1 cellular context compared by ENCODE assay signal in genomic region chr2:172438741-172439508, GRCh38.
A peak's percentile ranks its signal among the peaks of the same experiment; 100 is the strongest.
TF ChIP-seq lines count a peak whose summit lies in the region.

No MANE protein-coding gene starts in this region.

TF ChIP-seq in SK-N-SH, 30 proteins besides CTCF, POLR2A, EP300 and RAD21 (continued from another document):
- TF ChIP-seq SMC3 (IDR thresholded peaks at IDR 0.05; ENCODE audit: low read depth, low read length) (no peak), RCOR1 (IDR thresholded peaks at IDR 0.05; ENCODE audit: low read length) (no peak), MXI1 (IDR thresholded peaks at IDR 0.05; ENCODE audit: low read depth, low read length) (no peak), USF1 (IDR thresholded peaks at IDR 0.05; ENCODE audit: borderline replicate concordance, low read depth) (no peak), TAF1 (IDR thresholded peaks at IDR 0.05; ENCODE audit: borderline replicate concordance, low read depth, low read length) (no peak), TEAD4 (IDR thresholded peaks at IDR 0.05; ENCODE audit: borderline replicate concordance, insufficient read depth) (peak; percentile 84; the same call in 1 of the 2 replicates), FOSL2 (IDR thresholded peaks at IDR 0.05; ENCODE audit: borderline replicate concordance, low read depth) (peak; percentile 91), GATA2 (CRISPR knock-in tag; IDR thresholded peaks at IDR 0.05) (no peak), SIN3A (IDR thresholded peaks at IDR 0.05; ENCODE audit: borderline replicate concordance, low read depth, low read length) (no peak), GABPA (IDR thresholded peaks at IDR 0.05; ENCODE audit: low read depth) (no peak), FOXM1 (IDR thresholded peaks at IDR 0.05; ENCODE audit: low read depth) (no peak)
- TF ChIP-seq, protein P1, sequence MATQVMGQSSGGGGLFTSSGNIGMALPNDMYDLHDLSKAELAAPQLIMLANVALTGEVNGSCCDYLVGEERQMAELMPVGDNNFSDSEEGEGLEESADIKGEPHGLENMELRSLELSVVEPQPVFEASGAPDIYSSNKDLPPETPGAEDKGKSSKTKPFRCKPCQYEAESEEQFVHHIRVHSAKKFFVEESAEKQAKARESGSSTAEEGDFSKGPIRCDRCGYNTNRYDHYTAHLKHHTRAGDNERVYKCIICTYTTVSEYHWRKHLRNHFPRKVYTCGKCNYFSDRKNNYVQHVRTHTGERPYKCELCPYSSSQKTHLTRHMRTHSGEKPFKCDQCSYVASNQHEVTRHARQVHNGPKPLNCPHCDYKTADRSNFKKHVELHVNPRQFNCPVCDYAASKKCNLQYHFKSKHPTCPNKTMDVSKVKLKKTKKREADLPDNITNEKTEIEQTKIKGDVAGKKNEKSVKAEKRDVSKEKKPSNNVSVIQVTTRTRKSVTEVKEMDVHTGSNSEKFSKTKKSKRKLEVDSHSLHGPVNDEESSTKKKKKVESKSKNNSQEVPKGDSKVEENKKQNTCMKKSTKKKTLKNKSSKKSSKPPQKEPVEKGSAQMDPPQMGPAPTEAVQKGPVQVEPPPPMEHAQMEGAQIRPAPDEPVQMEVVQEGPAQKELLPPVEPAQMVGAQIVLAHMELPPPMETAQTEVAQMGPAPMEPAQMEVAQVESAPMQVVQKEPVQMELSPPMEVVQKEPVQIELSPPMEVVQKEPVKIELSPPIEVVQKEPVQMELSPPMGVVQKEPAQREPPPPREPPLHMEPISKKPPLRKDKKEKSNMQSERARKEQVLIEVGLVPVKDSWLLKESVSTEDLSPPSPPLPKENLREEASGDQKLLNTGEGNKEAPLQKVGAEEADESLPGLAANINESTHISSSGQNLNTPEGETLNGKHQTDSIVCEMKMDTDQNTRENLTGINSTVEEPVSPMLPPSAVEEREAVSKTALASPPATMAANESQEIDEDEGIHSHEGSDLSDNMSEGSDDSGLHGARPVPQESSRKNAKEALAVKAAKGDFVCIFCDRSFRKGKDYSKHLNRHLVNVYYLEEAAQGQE (IDR thresholded peaks at IDR 0.05; ENCODE audit: low read depth, low read length) = no peak
- TF ChIP-seq, protein P2, sequence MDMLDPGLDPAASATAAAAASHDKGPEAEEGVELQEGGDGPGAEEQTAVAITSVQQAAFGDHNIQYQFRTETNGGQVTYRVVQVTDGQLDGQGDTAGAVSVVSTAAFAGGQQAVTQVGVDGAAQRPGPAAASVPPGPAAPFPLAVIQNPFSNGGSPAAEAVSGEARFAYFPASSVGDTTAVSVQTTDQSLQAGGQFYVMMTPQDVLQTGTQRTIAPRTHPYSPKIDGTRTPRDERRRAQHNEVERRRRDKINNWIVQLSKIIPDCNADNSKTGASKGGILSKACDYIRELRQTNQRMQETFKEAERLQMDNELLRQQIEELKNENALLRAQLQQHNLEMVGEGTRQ (IDR thresholded peaks at IDR 0.05; ENCODE audit: borderline replicate concordance, low read depth, low read length) = no peak
